Comparison of ENCODE assay signal across 13 cellular contexts in the genomic region with DNA sequence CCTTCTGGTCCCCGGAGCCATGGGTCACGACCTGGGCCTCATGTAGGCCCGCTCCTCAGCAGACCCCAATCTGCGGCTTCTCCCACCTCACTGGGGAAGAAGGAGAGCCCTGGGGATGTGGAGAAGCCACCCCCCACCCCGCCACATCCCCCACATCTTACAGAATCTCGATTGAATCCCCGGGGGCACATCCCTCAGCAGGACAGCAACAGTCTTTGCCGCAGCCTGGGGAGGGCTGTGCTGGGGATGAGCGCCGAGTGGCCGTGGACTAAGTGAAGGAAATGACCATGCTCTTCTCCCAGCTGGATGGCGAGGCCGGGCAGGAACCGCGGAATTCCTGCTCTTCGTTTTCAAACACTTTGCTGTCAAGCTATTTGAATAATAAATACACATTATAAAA.
DNase-seq lines count a peak whose midpoint lies in the region; ATAC-seq and TF ChIP-seq lines count a peak whose summit lies in the region.
"Had no signal": no experiment of that assay in that cellular context is flagged by ENCODE, and none has a peak within 500 bp of the region (broad histone marks: within the 10 kb centered on the region; RNA-seq: fewer than 3 reads in every experiment).

No MANE protein-coding gene starts in this region.

- TF ChIP-seq CTCF in AG04450 (IDR thresholded peaks at IDR 0.05; ENCODE audit: low read depth, low read length) (no peak), HEK293 (tag by site-specific recombination; IDR thresholded peaks at IDR 0.05) (no peak), mammary epithelial cell (conservative IDR thresholded peaks at IDR 0.05 in 1 of 2, IDR thresholded peaks at IDR 0.05 in 1 of 2; ENCODE audit: extremely low read depth in 1 of 2, insufficient read depth in 1 of 2, low read depth in 1 of 2, low read length in 2 of 2) (no peak), mesothelial cell of epicardium (IDR thresholded peaks at IDR 0.05; ENCODE audit: unreplicated experiment) (no peak)

- no peak overlapping the region for H2AFZ ChIP-seq in mammary epithelial cell (ENCODE audit: low read depth, low read length)

- peak overlapping the region; percentile 47 for H3K27ac Mint-ChIP-seq in mesothelial cell of epicardium
- no peak overlapping the region for H3K27ac Mint-ChIP-seq in T-helper 2 cell treated with Interferon-gamma antibody and Interleukin-4, amounts not matched to agents 5 μg/mL and 100 μg/mL, for 36 hours
- H3K27ac Mint-ChIP-seq: activated naive CD8-positive, alpha-beta T cell treated with anti-CD3 and anti-CD28 coated beads for 36 hours had no signal

- no peak overlapping the region for H3K4me3 Mint-ChIP-seq in mesothelial cell of epicardium
- no peak overlapping the region for H3K4me3 Mint-ChIP-seq in T-helper 2 cell treated with Interferon-gamma antibody and Interleukin-4, amounts not matched to agents 5 μg/mL and 100 μg/mL, for 36 hours
- H3K4me3 Mint-ChIP-seq: activated naive CD8-positive, alpha-beta T cell treated with anti-CD3 and anti-CD28 coated beads for 36 hours had no signal

- no peak for ATAC-seq in HG03521 (IDR thresholded peaks at IDR 0.05; ENCODE audit: unreplicated experiment)

- BruUV-seq in mammary epithelial cell (replicated peaks; lab: Mats Ljungman, UMichigan), result no TSS peak

- H3K36me3 Mint-ChIP-seq in mesothelial cell of epicardium, result no peaks in the 10 kb centered on the region
- no peaks in the 10 kb centered on the region for H3K36me3 Mint-ChIP-seq in T-helper 2 cell treated with Interferon-gamma antibody and Interleukin-4, amounts not matched to agents 5 μg/mL and 100 μg/mL, for 36 hours (ENCODE audit: low read depth)
- H3K36me3 Mint-ChIP-seq: activated naive CD8-positive, alpha-beta T cell treated with anti-CD3 and anti-CD28 coated beads for 36 hours had no signal

- no peaks in the 10 kb centered on the region for H3K27me3 ChIP-seq in AG04450 (ENCODE audit: control insufficient read depth, insufficient read depth, low read length)
- peaks cover 1% of the 10 kb centered on the region for H3K27me3 ChIP-seq in mammary epithelial cell (ENCODE audit: insufficient read depth, low read length)
- no peaks in the 10 kb centered on the region for H3K27me3 ChIP-seq in effector memory CD4-positive, alpha-beta T cell (replicated peaks; ENCODE audit: control insufficient read depth, insufficient read depth, low read length, poor library complexity, severe bottlenecking)
- H3K27me3 ChIP-seq: pancreas had no signal

- H3K79me2 ChIP-seq in mammary epithelial cell (ENCODE audit: insufficient read depth, low read length), result no peaks in the 10 kb centered on the region

- no peak overlapping the region for H3K4me2 ChIP-seq in mammary epithelial cell (ENCODE audit: insufficient read depth, low read depth, low read length)

- CTCF ChIA-PET in AG04450 (lab: Charles Lee) (no interaction called here), HEK293 (lab: Yijun Ruan, JAX) (no interaction called here), mammary epithelial cell (lab: Charles Lee; ENCODE audit: low non-redundant PET) (no interaction called here)

- H4K20me1 ChIP-seq in mammary epithelial cell (ENCODE audit: insufficient read depth, low read length), result no peaks in the 10 kb centered on the region

- H3K9me3 Mint-ChIP-seq in mesothelial cell of epicardium, result no peaks in the 10 kb centered on the region
- no peaks in the 10 kb centered on the region for H3K9me3 Mint-ChIP-seq in T-helper 2 cell treated with Interferon-gamma antibody and Interleukin-4, amounts not matched to agents 5 μg/mL and 100 μg/mL, for 36 hours
- H3K9me3 Mint-ChIP-seq: activated naive CD8-positive, alpha-beta T cell treated with anti-CD3 and anti-CD28 coated beads for 36 hours had no signal

- 90% methylated on average over 5 of the region's 16 CpGs for WGBS in mammary epithelial cell (ENCODE audit: low coverage, missing lambda C conversion rate)

- no peaks in the 10 kb centered on the region for H3K36me3 ChIP-seq in HEK293 (ENCODE audit: control insufficient read depth in 2 of 2, insufficient read depth in 1 of 2, low read length in 2 of 2)
- H3K36me3 ChIP-seq in mammary epithelial cell (ENCODE audit: insufficient read depth, low read length), result no peaks in the 10 kb centered on the region
- no peaks in the 10 kb centered on the region for H3K36me3 ChIP-seq in effector memory CD4-positive, alpha-beta T cell (ENCODE audit: control insufficient read depth, insufficient read depth, low read length)
- H3K36me3 ChIP-seq: heart right ventricle, left lung, pancreas had no signal

- H3K4me3 ChIP-seq in AG04450 (ENCODE audit: low read depth, low read length), result no peak overlapping the region
- no peak overlapping the region for H3K4me3 ChIP-seq in HEK293 (ENCODE audit: low read depth, low read length)
- H3K4me3 ChIP-seq in mammary epithelial cell (replicated peaks in 1 of 3; ENCODE audit: insufficient read depth in 1 of 3, low read depth in 2 of 3, low read length in 3 of 3), result no peak overlapping the region
- no peak overlapping the region for H3K4me3 ChIP-seq in effector memory CD4-positive, alpha-beta T cell (ENCODE audit: insufficient read depth, low read depth, low read length, poor library complexity, severe bottlenecking)
- H3K4me3 ChIP-seq: heart right ventricle, left lung, pancreas had no signal

- DNase-seq in AG04450 (ENCODE audit: low read depth, low spot score) (no peak), mammary epithelial cell (no peak), mesothelial cell of epicardium (ENCODE audit: low spot score in 2 of 2, unreplicated experiment in 2 of 2) (peak in 1 of 2 experiments; percentile 36), NCI-H1417 treated with DMSO at 0.1 percent for 48 hours (lab: John Stamatoyannopoulos, UW) (no peak)
- DNase-seq in effector memory CD4-positive, alpha-beta T cell, result no peak
- no peak for DNase-seq in T-helper 2 cell treated with Interferon-gamma antibody and Interleukin-4, amounts not matched to agents 5 μg/mL and 100 μg/mL, for 36 hours (ENCODE audit: low spot score)
- DNase-seq: AML-193, heart right ventricle had no signal

- H3K4me1 Mint-ChIP-seq in mesothelial cell of epicardium, result peaks cover 31% of the 10 kb centered on the region
- no peaks in the 10 kb centered on the region for H3K4me1 Mint-ChIP-seq in T-helper 2 cell treated with Interferon-gamma antibody and Interleukin-4, amounts not matched to agents 5 μg/mL and 100 μg/mL, for 36 hours (ENCODE audit: low read depth)
- H3K4me1 Mint-ChIP-seq: activated naive CD8-positive, alpha-beta T cell treated with anti-CD3 and anti-CD28 coated beads for 36 hours had no signal

- POLR2A ChIA-PET in AG04450 (lab: Yijun Ruan, JAX), result no interaction called here
- POLR2A ChIA-PET in HEK293 (lab: Yijun Ruan, JAX), result no interaction called here

- H3K9ac ChIP-seq in mammary epithelial cell (ENCODE audit: insufficient read depth, low read length), result peak overlapping the region; percentile 14

- H3K9me3 ChIP-seq in AG04450 (ENCODE audit: control insufficient read depth, insufficient read depth, low read length) (no peaks in the 10 kb centered on the region; the same call in 1 of the 2 replicates), HEK293 (ENCODE audit: control insufficient read depth, insufficient read depth, low read depth, low read length) (no peaks in the 10 kb centered on the region), mammary epithelial cell (replicated peaks; ENCODE audit: insufficient read depth, low read length) (no peaks in the 10 kb centered on the region)
- H3K9me3 ChIP-seq in effector memory CD4-positive, alpha-beta T cell (ENCODE audit: control insufficient read depth, low read length), result no peaks in the 10 kb centered on the region
- H3K9me3 ChIP-seq: heart right ventricle, left lung, pancreas had no signal

- H3K27ac ChIP-seq in AG04450 (ENCODE audit: low read depth, low read length) (peak overlapping the region; percentile 77), HEK293 (ENCODE audit: extremely low read depth, low read depth, low read length) (peak overlapping the region; percentile 60; the same call in 1 of the 2 replicates), mammary epithelial cell (ENCODE audit: insufficient read depth, low read depth, low read length) (peak overlapping the region; percentile 34)
- H3K27ac ChIP-seq in effector memory CD4-positive, alpha-beta T cell (ENCODE audit: insufficient read depth, low read length, poor library complexity, severe bottlenecking), result no peak overlapping the region
- H3K27ac ChIP-seq: heart right ventricle, left lung, pancreas had no signal

- H3K27me3 Mint-ChIP-seq in mesothelial cell of epicardium (ENCODE audit: low read depth), result peaks cover 8% of the 10 kb centered on the region
- H3K27me3 Mint-ChIP-seq in T-helper 2 cell treated with Interferon-gamma antibody and Interleukin-4, amounts not matched to agents 5 μg/mL and 100 μg/mL, for 36 hours (ENCODE audit: low read depth), result peaks cover 11% of the 10 kb centered on the region

- intact Hi-C loops in mammary epithelial cell (cut with micrococcal nuclease), result loop anchor here (5.0 to 10.0 kb wide), 2 partner anchors 85 to 658 kb away; no protein-coding TSS in a partner anchor

- in situ Hi-C loops in mammary epithelial cell (cut with MboI; ENCODE audit: low sequenced_read_pairs in 2 of 2), result no loop called here

- dilution Hi-C loops in mammary epithelial cell (cut with HindIII; ENCODE audit: low sequenced_read_pairs), result no loop called here

- H3K4me1 ChIP-seq in HEK293 (ENCODE audit: control insufficient read depth, insufficient read depth, low read length), result peaks cover 7% of the 10 kb centered on the region
- peaks cover 12% of the 10 kb centered on the region for H3K4me1 ChIP-seq in mammary epithelial cell (ENCODE audit: insufficient read depth, low read length)
- no peaks in the 10 kb centered on the region for H3K4me1 ChIP-seq in effector memory CD4-positive, alpha-beta T cell (ENCODE audit: control insufficient read depth, insufficient read depth, low read length, poor library complexity, severe bottlenecking)
- H3K4me1 ChIP-seq: left lung had no signal

TF ChIP-seq in HEK293, 187 proteins besides CTCF, POLR2A, EP300 and RAD21:
- TF ChIP-seq ZBTB21 (tag by site-specific recombination; IDR thresholded peaks at IDR 0.05), result no peak
- TF ChIP-seq ZNF335 (tag by site-specific recombination; conservative IDR thresholded peaks at IDR 0.05), result no peak
- TF ChIP-seq, protein P1, sequence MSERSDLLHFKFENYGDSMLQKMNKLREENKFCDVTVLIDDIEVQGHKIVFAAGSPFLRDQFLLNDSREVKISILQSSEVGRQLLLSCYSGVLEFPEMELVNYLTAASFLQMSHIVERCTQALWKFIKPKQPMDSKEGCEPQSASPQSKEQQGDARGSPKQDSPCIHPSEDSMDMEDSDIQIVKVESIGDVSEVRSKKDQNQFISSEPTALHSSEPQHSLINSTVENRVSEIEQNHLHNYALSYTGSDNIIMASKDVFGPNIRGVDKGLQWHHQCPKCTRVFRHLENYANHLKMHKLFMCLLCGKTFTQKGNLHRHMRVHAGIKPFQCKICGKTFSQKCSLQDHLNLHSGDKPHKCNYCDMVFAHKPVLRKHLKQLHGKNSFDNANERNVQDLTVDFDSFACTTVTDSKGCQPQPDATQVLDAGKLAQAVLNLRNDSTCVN (tag by site-specific recombination; optimal IDR thresholded peaks at IDR 0.05), result no peak
